8 cellular contexts compared by ENCODE assay signal in the genomic region with DNA sequence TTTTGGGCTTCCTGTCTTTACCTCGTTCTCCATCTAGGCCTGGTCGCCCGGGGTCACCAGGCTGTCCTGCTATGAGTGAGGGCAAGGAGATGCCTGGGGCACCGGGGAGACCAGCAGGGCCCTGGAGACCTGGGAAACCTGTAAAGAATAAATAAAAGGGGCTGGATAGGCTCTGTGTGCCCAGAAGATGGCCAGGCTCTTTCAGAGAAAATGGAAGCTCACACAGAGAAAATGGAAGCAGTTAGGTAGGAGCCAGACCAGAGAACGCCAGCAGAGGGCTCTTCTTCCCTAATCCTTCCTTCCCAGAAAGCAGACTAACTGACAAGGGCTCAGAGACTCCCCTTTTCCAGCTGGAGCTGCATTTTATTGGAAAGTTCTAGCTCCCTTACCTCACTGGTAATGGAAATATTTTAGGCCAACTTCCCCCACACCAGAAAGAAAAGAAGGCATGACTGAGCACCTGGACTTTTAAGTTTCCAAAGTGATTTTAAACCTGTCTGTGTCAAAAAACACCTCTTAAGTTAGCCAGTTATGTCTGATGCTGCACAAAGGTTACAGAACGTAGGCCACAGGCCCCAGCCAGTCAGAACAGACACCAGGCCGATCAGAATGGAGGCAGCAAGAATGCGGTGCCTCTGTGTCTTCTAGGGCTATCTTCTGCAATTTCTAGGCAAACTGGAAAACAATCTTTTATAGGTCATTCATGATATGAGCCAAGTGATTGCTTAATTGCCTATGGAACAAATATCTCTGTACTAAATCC.
DNase-seq lines count a peak whose midpoint lies in the region; ATAC-seq and TF ChIP-seq lines count a peak whose summit lies in the region.

No MANE protein-coding gene starts in this region.

- TF ChIP-seq CTCF in Loucy (conservative IDR thresholded peaks at IDR 0.05; ENCODE audit: low read length) (peak; percentile 24; the same call in 1 of the 2 replicates), astrocyte of the cerebellum (IDR thresholded peaks at IDR 0.05; ENCODE audit: low read depth, low read length, missing control alignments) (peak; percentile 65)

- no peak overlapping the region for H3K9ac ChIP-seq in Loucy (ENCODE audit: low read depth, low read length, poor library complexity, severe bottlenecking)
- H3K9ac ChIP-seq in mesenchymal stem cell (ENCODE audit: low read length): peak overlapping the region; percentile 37

- H3K27ac ChIP-seq in mesenchymal stem cell (ENCODE audit: low read length, poor library complexity, severe bottlenecking): no peak overlapping the region

- no peaks in the 10 kb centered on the region for H3K36me3 ChIP-seq in Loucy (ENCODE audit: insufficient read depth, low read length)
- no peaks in the 10 kb centered on the region for H3K36me3 ChIP-seq in mesenchymal stem cell (ENCODE audit: control insufficient read depth in 1 of 2, insufficient read depth in 2 of 2, low read depth in 1 of 2, low read length in 2 of 2)

- no peaks in the 10 kb centered on the region for H3K4me1 Mint-ChIP-seq in activated naive CD8-positive, alpha-beta T cell treated with anti-CD3 and anti-CD28 coated beads for 36 hours
- no peaks in the 10 kb centered on the region for H3K4me1 Mint-ChIP-seq in activated T-cell treated with anti-CD3 and anti-CD28 coated beads, Interleukin-2, amount 50 U/mL, for 4 hours (ENCODE audit: low read depth)

- H3K27me3 ChIP-seq in Loucy (ENCODE audit: insufficient read depth, low read length, poor library complexity, severe bottlenecking) (no peaks in the 10 kb centered on the region), mesenchymal stem cell (ENCODE audit: control insufficient read depth in 1 of 2, insufficient read depth in 1 of 2, low read length in 2 of 2) (peaks cover 0 to 29% of the 10 kb centered on the region in 2 experiments)

- H3K27ac Mint-ChIP-seq in activated naive CD8-positive, alpha-beta T cell treated with anti-CD3 and anti-CD28 coated beads for 36 hours: no peak overlapping the region

- no peaks in the 10 kb centered on the region for H3K4me1 ChIP-seq in Loucy (ENCODE audit: insufficient read depth, low read length, poor library complexity, severe bottlenecking)
- peaks cover 1% of the 10 kb centered on the region for H3K4me1 ChIP-seq in mesenchymal stem cell (ENCODE audit: control insufficient read depth, insufficient read depth, low read depth, low read length)

- in situ Hi-C loops in astrocyte of the cerebellum (cut with HindIII; ENCODE audit: low sequenced_read_pairs): no loop called here

- H3F3A ChIP-seq in Loucy (ENCODE audit: low read depth): no peaks in the 10 kb centered on the region

- H3K79me1 ChIP-seq in mesenchymal stem cell (replicated peaks; ENCODE audit: low read length, poor library complexity, severe bottlenecking): no peaks in the 10 kb centered on the region

- H4K91ac ChIP-seq in mesenchymal stem cell (ENCODE audit: low read length): no peak overlapping the region

- H4K20me1 ChIP-seq in Loucy (ENCODE audit: insufficient read depth, low read length, poor library complexity, severe bottlenecking): no peaks in the 10 kb centered on the region

- peak overlapping the region; percentile 49; the same call in 1 of the 2 replicates for H2AFZ ChIP-seq in Loucy (ENCODE audit: low read length)
- no peak overlapping the region for H2AFZ ChIP-seq in mesenchymal stem cell (ENCODE audit: low read depth, low read length)

- H2BK15ac ChIP-seq in mesenchymal stem cell (ENCODE audit: low read depth, poor library complexity, severe bottlenecking): no peak overlapping the region

- H3K23ac ChIP-seq in mesenchymal stem cell (ENCODE audit: low read length in 2 of 2): no peak overlapping the region

- H3K4me2 ChIP-seq in Loucy (ENCODE audit: low read depth, low read length, poor library complexity, severe bottlenecking) (no peak overlapping the region), mesenchymal stem cell (ENCODE audit: low read length, poor library complexity, severe bottlenecking) (no peak overlapping the region)

- H2BK5ac ChIP-seq in mesenchymal stem cell (ENCODE audit: low read depth, low read length, poor library complexity, severe bottlenecking): no peak overlapping the region

- peak overlapping the region; percentile 60 for H4K8ac ChIP-seq in mesenchymal stem cell (ENCODE audit: low read length)

- H3K36me3 Mint-ChIP-seq in activated naive CD8-positive, alpha-beta T cell treated with anti-CD3 and anti-CD28 coated beads for 36 hours: no peaks in the 10 kb centered on the region
- no peaks in the 10 kb centered on the region for H3K36me3 Mint-ChIP-seq in activated T-cell treated with anti-CD3 and anti-CD28 coated beads, Interleukin-2, amount 50 U/mL, for 4 hours (ENCODE audit: insufficient read depth)

- H3K18ac ChIP-seq in mesenchymal stem cell (ENCODE audit: low read depth in 1 of 2, low read length in 2 of 2): peak overlapping the region in 1 of 2 experiments; percentile 24

- H3K9me3 ChIP-seq in Loucy (ENCODE audit: insufficient read depth, low read depth, low read length) (no peaks in the 10 kb centered on the region), mesenchymal stem cell (ENCODE audit: control insufficient read depth, low read length) (no peaks in the 10 kb centered on the region)

- no peaks in the 10 kb centered on the region for H3K9me2 ChIP-seq in Loucy (replicated peaks; ENCODE audit: low read depth, low read length)

- ATAC-seq in HG02885 (IDR thresholded peaks at IDR 0.05; ENCODE audit: poor library complexity, unreplicated experiment): no peak
- ATAC-seq in activated T-cell treated with anti-CD3 and anti-CD28 coated beads, Interleukin-2, amount 50 U/mL, for 4 hours: no peak

- no peak overlapping the region for H2BK120ac ChIP-seq in mesenchymal stem cell (ENCODE audit: low read depth, low read length)

- no peak overlapping the region for H2BK12ac ChIP-seq in mesenchymal stem cell (ENCODE audit: low read length in 2 of 2)

- peak; percentile 54 for DNase-seq in ELR (ENCODE audit: low read depth)
- peak; percentile 18 for DNase-seq in astrocyte of the cerebellum (ENCODE audit: low read depth)
- peak; percentile 48 for DNase-seq in mesenchymal stem cell
- DNase-seq in cortex of kidney (lab: John Stamatoyannopoulos, UW): no peak
- no peak for DNase-seq in activated naive CD8-positive, alpha-beta T cell treated with anti-CD3 and anti-CD28 coated beads for 36 hours
- no peak for DNase-seq in activated T-cell treated with anti-CD3 and anti-CD28 coated beads, Interleukin-2, amount 50 U/mL, for 4 hours

- H3K27me3 Mint-ChIP-seq in activated naive CD8-positive, alpha-beta T cell treated with anti-CD3 and anti-CD28 coated beads for 36 hours: no peaks in the 10 kb centered on the region
- no peaks in the 10 kb centered on the region for H3K27me3 Mint-ChIP-seq in activated T-cell treated with anti-CD3 and anti-CD28 coated beads, Interleukin-2, amount 50 U/mL, for 4 hours (ENCODE audit: low read depth)

- no peak overlapping the region for H3K4ac ChIP-seq in mesenchymal stem cell (ENCODE audit: low read depth in 1 of 2, low read length in 2 of 2)

- no peaks in the 10 kb centered on the region for H3K9me3 Mint-ChIP-seq in activated naive CD8-positive, alpha-beta T cell treated with anti-CD3 and anti-CD28 coated beads for 36 hours
- H3K9me3 Mint-ChIP-seq in activated T-cell treated with anti-CD3 and anti-CD28 coated beads, Interleukin-2, amount 50 U/mL, for 4 hours: no peaks in the 10 kb centered on the region

- no peaks in the 10 kb centered on the region for H3K79me2 ChIP-seq in Loucy (ENCODE audit: insufficient read depth, low read length)

- no peak overlapping the region for H3K14ac ChIP-seq in mesenchymal stem cell (ENCODE audit: low read length in 2 of 2)

- no peak overlapping the region for H2AK5ac ChIP-seq in mesenchymal stem cell (ENCODE audit: low read length, severe bottlenecking)

- no peak overlapping the region for H3K4me3 Mint-ChIP-seq in activated naive CD8-positive, alpha-beta T cell treated with anti-CD3 and anti-CD28 coated beads for 36 hours
- no peak overlapping the region for H3K4me3 Mint-ChIP-seq in activated T-cell treated with anti-CD3 and anti-CD28 coated beads, Interleukin-2, amount 50 U/mL, for 4 hours

- WGBS in mesenchymal stem cell: 77% methylated on average over 7 of the region's 8 CpGs

- H3K4me3 ChIP-seq in Loucy (ENCODE audit: low read length, poor library complexity, severe bottlenecking) (no peak overlapping the region), astrocyte of the cerebellum (ENCODE audit: low read depth, low read length) (no peak overlapping the region), mesenchymal stem cell (ENCODE audit: insufficient read depth in 1 of 2, low read depth in 1 of 2, low read length in 2 of 2) (no peak overlapping the region)

Comparison
In these comparisons a context has a peak if more than half of its experiments do, and no peak if none do; other contexts are left out.
1. DNase-seq: peak in ELR (single experiment), astrocyte of the cerebellum (single experiment) and mesenchymal stem cell (single experiment); none in cortex of kidney (single experiment), activated naive CD8-positive, alpha-beta T cell treated with anti-CD3 and anti-CD28 coated beads for 36 hours (single experiment) and activated T-cell treated with anti-CD3 and anti-CD28 coated beads, Interleukin-2, amount 50 U/mL, for 4 hours (single experiment).